Comparison of ENCODE assay signal across 8 cellular contexts in genomic region chr2:88671786-88672427, GRCh38. TPM values are rescaled to one million over a fixed set of nuclear protein-coding genes. Genes with fewer than 3 reads are reported as not detected.
DNase-seq lines count a peak whose midpoint lies in the region; ATAC-seq and TF ChIP-seq lines count a peak whose summit lies in the region.

No MANE protein-coding gene starts in this region.

- 40 to 48% (median 46%) methylated on average over 11 of the region's 11 CpGs for WGBS in stomach, 5 donors

- peak; percentile 56 to 68 for ATAC-seq in activated CD4-positive, CD25-positive, alpha-beta regulatory T cell treated with anti-CD3 and anti-CD28 coated beads, Interleukin-2, amount 50 U/mL, for 24 hours
- peak; percentile 46 for ATAC-seq in HG02642 (IDR thresholded peaks at IDR 0.05; ENCODE audit: poor library complexity, unreplicated experiment)
- no peak for ATAC-seq in HG03520 (IDR thresholded peaks at IDR 0.05; ENCODE audit: unreplicated experiment)

- no peak overlapping the region for H3K4me3 ChIP-seq in stomach

- H3K4me1 ChIP-seq in stomach = peaks cover 0 to 5% (median 2%) of the 10 kb centered on the region in 4 donors

- H3K27me3 Mint-ChIP-seq in immature natural killer cell (ENCODE audit: low read depth in 3 of 3) = peaks cover 0 to 4% (median 2%) of the 10 kb centered on the region in 3 donors

- intact Hi-C loops in stomach (cut with DNase I; ENCODE audit: low total_unique reads) = no loop called here

- no peaks in the 10 kb centered on the region for H3K36me3 Mint-ChIP-seq in immature natural killer cell

- H3K27me3 ChIP-seq in stomach = no peaks in the 10 kb centered on the region

- TF ChIP-seq CTCF in stomach (IDR thresholded peaks at IDR 0.05) = peak in 5 of 7 experiments; percentile 62 to 95 (median 81)

- H3K36me3 ChIP-seq in stomach = no peaks in the 10 kb centered on the region

- H3K9me3 Mint-ChIP-seq in immature natural killer cell = no peaks in the 10 kb centered on the region

- H3K9me3 ChIP-seq in stomach = no peaks in the 10 kb centered on the region

- no peak overlapping the region for H3K27ac Mint-ChIP-seq in immature natural killer cell

- no peak for TF ChIP-seq EP300 in stomach (IDR thresholded peaks at IDR 0.05)

- DNase-seq in activated CD4-positive, CD25-positive, alpha-beta regulatory T cell (lab: John Stamatoyannopoulos, UW) = no peak
- DNase-seq in NCI-H526 (lab: John Stamatoyannopoulos, UW) (peak; percentile 67 to 86), astrocyte of the hippocampus (ENCODE audit: low read depth, low spot score) (peak; percentile 75), immature natural killer cell (peak; percentile 36 to 56 (median 39)), stomach (no peak)

- no peaks in the 10 kb centered on the region for H3K4me1 Mint-ChIP-seq in immature natural killer cell

- no peak overlapping the region for H3K27ac ChIP-seq in stomach

- no peak overlapping the region for H3K4me3 Mint-ChIP-seq in immature natural killer cell

- no peak for TF ChIP-seq POLR2A in stomach (IDR thresholded peaks at IDR 0.05)

RNA-seq across cellular contexts. Expression of gene RPIA, which starts 19.6 kb away (rescaled TPM):
- polyA plus RNA-seq in immature natural killer cell (10 to 100 TPM; 32.5 to 48.9 (median 46.2) TPM), stomach (10 to 100 TPM; 15.0 to 21.7 (median 16.6) TPM)
- total RNA-seq in stomach = 10 to 100 TPM in 4 of 5 donors, 1 to 10 TPM in 1; 1.2 to 68.3 (median 12.9) TPM

RNA-seq across cellular contexts. Expression of gene EIF2AK3, which starts 44.6 kb away (rescaled TPM):
- polyA plus RNA-seq in immature natural killer cell (10 to 100 TPM in 1 of 3 donors, 1 to 10 TPM in 2; 3.5 to 14.2 (median 4.4) TPM), stomach (1 to 10 TPM; 4.8 to 7.6 (median 6.6) TPM)
- total RNA-seq in stomach = 10 to 100 TPM; 33.3 to 92.3 (median 57.7) TPM

Comparison
In these comparisons a context has a peak if more than half of its experiments do, and no peak if none do; other contexts are left out.
1. DNase-seq: peak in NCI-H526 (2 of 2), astrocyte of the hippocampus (single experiment) and immature natural killer cell (3 of 3); none in activated CD4-positive, CD25-positive, alpha-beta regulatory T cell (0 of 4) and stomach (single experiment).